Comparison of ENCODE assay signal across 1 cellular context in the genomic region with DNA sequence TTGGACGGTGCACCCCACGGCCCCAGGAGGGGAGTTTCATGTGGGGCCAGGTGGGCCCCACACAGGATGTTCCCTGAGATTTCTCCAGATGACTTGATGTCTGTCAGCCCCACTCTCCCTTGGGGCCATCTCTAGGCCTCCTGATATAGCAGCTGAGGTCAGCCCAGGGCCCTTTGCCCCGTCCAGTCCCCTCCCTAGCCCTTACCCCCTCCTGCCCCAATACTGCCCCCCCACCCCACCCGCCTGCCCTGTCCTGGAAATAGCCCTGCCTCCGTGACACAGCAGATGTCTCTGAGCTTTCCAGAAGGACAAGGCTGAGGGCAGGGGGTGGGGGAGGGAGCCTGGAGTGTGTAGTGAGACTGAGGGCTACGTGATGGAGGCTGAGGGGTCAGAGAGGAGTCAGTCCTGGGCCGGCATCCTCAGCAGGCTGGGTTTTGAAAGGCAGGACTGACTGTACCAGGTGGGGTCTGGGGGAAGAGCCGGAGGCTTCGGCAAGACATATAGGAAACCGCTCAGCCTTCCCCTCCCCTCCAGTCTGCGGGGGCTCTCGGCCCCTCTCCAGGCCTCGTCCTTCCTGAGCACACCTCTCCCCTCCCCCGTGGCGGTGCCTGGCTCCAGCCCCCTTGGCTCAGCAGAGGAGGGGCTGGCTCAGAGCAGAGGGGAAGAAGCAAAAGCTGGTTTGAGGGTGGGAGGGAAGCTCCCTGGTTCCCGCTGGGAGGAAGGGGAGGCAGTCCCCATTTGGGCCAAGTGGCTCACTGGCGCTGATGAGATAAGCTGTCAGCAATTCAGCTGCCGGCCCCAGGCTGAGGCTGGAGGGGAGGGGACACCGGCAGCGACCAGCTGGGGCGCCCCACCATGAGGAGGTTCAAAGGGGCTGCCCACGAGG.
TF ChIP-seq lines count a peak whose summit lies in the region.

No MANE protein-coding gene starts in this region.

TF ChIP-seq in K562, 482 proteins besides CTCF, POLR2A, EP300 and RAD21 (continued from another document and continues in another):
- TF ChIP-seq, protein P1, sequence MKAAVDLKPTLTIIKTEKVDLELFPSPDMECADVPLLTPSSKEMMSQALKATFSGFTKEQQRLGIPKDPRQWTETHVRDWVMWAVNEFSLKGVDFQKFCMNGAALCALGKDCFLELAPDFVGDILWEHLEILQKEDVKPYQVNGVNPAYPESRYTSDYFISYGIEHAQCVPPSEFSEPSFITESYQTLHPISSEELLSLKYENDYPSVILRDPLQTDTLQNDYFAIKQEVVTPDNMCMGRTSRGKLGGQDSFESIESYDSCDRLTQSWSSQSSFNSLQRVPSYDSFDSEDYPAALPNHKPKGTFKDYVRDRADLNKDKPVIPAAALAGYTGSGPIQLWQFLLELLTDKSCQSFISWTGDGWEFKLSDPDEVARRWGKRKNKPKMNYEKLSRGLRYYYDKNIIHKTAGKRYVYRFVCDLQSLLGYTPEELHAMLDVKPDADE (conservative IDR thresholded peaks at IDR 0.05; ENCODE audit: control insufficient read depth, low read depth, low read length), result peak; percentile 77
- no peak for TF ChIP-seq ZNF764 (CRISPR knock-in tag; IDR thresholded peaks at IDR 0.05; ENCODE audit: low read depth)
- peak; percentile 39 for TF ChIP-seq BRD9 (IDR thresholded peaks at IDR 0.05; ENCODE audit: low read depth, partially characterized antibody)
- no peak for TF ChIP-seq ZNF124 (CRISPR knock-in tag; IDR thresholded peaks at IDR 0.05)
- peak; percentile 84 for TF ChIP-seq SAP30 (IDR thresholded peaks at IDR 0.05; ENCODE audit: borderline replicate concordance, insufficient read depth, low read depth, low read length, poor library complexity, severe bottlenecking)
- no peak for TF ChIP-seq CSDE1 (IDR thresholded peaks at IDR 0.05)
- peak; percentile 19 to 27 for TF ChIP-seq E2F6 (IDR thresholded peaks at IDR 0.05; ENCODE audit: borderline replicate concordance in 1 of 2, extremely low read depth in 1 of 2, insufficient read depth in 1 of 2, insufficient read length in 1 of 2, low read depth in 1 of 2, low read length in 1 of 2, poor library complexity in 1 of 2, severe bottlenecking in 1 of 2)
- TF ChIP-seq ZNF134 (CRISPR knock-in tag; conservative IDR thresholded peaks at IDR 0.05), result no peak
- no peak for TF ChIP-seq BRD4 (IDR thresholded peaks at IDR 0.05)
- TF ChIP-seq ZNF717 (CRISPR knock-in tag; IDR thresholded peaks at IDR 0.05), result no peak
- TF ChIP-seq TEAD4 (IDR thresholded peaks at IDR 0.05; ENCODE audit: low read length), result peak; percentile 75
- no peak for TF ChIP-seq TEAD4 (CRISPR knock-in tag; IDR thresholded peaks at IDR 0.05; ENCODE audit: borderline replicate concordance)
- peak; percentile 70 for TF ChIP-seq SP1 (CRISPR knock-in tag; IDR thresholded peaks at IDR 0.05)
- TF ChIP-seq, protein P2, sequence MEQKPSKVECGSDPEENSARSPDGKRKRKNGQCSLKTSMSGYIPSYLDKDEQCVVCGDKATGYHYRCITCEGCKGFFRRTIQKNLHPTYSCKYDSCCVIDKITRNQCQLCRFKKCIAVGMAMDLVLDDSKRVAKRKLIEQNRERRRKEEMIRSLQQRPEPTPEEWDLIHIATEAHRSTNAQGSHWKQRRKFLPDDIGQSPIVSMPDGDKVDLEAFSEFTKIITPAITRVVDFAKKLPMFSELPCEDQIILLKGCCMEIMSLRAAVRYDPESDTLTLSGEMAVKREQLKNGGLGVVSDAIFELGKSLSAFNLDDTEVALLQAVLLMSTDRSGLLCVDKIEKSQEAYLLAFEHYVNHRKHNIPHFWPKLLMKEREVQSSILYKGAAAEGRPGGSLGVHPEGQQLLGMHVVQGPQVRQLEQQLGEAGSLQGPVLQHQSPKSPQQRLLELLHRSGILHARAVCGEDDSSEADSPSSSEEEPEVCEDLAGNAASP (IDR thresholded peaks at IDR 0.05), result no peak
- TF ChIP-seq TCF7L2 (IDR thresholded peaks at IDR 0.05; ENCODE audit: low read depth, low read length), result 0 out of 2 replicates have a peak, but pooled peaks have one; percentile 24
- TF ChIP-seq TAF7 (tag; IDR thresholded peaks at IDR 0.05), result 0 out of 2 replicates have a peak, but pooled peaks have one; percentile 44
- TF ChIP-seq TRIM24 (IDR thresholded peaks at IDR 0.05), result peak; percentile 11 to 60; a peak in 1 of 4 replicates
- peak; percentile 75; the same call in 1 of the 2 replicates for TF ChIP-seq ETV5 (CRISPR knock-in tag; IDR thresholded peaks at IDR 0.05; ENCODE audit: low read depth)
- TF ChIP-seq ZNF77 (CRISPR knock-in tag; IDR thresholded peaks at IDR 0.05), result no peak
- TF ChIP-seq, protein P3, sequence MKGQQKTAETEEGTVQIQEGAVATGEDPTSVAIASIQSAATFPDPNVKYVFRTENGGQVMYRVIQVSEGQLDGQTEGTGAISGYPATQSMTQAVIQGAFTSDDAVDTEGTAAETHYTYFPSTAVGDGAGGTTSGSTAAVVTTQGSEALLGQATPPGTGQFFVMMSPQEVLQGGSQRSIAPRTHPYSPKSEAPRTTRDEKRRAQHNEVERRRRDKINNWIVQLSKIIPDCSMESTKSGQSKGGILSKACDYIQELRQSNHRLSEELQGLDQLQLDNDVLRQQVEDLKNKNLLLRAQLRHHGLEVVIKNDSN (CRISPR knock-in tag; IDR thresholded peaks at IDR 0.05), result 0 out of 2 replicates have a peak, but pooled peaks have one; percentile 10
- TF ChIP-seq RB1 (IDR thresholded peaks at IDR 0.05; ENCODE audit: low read depth), result peak; percentile 5; the same call in 1 of the 2 replicates
- TF ChIP-seq NCOR1 (IDR thresholded peaks at IDR 0.05), result peak; percentile 64
- TF ChIP-seq, protein P4, sequence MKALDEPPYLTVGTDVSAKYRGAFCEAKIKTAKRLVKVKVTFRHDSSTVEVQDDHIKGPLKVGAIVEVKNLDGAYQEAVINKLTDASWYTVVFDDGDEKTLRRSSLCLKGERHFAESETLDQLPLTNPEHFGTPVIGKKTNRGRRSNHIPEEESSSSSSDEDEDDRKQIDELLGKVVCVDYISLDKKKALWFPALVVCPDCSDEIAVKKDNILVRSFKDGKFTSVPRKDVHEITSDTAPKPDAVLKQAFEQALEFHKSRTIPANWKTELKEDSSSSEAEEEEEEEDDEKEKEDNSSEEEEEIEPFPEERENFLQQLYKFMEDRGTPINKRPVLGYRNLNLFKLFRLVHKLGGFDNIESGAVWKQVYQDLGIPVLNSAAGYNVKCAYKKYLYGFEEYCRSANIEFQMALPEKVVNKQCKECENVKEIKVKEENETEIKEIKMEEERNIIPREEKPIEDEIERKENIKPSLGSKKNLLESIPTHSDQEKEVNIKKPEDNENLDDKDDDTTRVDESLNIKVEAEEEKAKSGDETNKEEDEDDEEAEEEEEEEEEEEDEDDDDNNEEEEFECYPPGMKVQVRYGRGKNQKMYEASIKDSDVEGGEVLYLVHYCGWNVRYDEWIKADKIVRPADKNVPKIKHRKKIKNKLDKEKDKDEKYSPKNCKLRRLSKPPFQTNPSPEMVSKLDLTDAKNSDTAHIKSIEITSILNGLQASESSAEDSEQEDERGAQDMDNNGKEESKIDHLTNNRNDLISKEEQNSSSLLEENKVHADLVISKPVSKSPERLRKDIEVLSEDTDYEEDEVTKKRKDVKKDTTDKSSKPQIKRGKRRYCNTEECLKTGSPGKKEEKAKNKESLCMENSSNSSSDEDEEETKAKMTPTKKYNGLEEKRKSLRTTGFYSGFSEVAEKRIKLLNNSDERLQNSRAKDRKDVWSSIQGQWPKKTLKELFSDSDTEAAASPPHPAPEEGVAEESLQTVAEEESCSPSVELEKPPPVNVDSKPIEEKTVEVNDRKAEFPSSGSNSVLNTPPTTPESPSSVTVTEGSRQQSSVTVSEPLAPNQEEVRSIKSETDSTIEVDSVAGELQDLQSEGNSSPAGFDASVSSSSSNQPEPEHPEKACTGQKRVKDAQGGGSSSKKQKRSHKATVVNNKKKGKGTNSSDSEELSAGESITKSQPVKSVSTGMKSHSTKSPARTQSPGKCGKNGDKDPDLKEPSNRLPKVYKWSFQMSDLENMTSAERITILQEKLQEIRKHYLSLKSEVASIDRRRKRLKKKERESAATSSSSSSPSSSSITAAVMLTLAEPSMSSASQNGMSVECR (CRISPR knock-in tag; IDR thresholded peaks at IDR 0.05), result peak; percentile 84
- TF ChIP-seq, protein P5, sequence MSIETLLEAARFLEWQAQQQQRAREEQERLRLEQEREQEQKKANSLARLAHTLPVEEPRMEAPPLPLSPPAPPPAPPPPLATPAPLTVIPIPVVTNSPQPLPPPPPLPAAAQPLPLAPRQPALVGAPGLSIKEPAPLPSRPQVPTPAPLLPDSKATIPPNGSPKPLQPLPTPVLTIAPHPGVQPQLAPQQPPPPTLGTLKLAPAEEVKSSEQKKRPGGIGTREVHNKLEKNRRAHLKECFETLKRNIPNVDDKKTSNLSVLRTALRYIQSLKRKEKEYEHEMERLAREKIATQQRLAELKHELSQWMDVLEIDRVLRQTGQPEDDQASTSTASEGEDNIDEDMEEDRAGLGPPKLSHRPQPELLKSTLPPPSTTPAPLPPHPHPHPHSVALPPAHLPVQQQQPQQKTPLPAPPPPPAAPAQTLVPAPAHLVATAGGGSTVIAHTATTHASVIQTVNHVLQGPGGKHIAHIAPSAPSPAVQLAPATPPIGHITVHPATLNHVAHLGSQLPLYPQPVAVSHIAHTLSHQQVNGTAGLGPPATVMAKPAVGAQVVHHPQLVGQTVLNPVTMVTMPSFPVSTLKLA (conservative IDR thresholded peaks at IDR 0.05), result peak; percentile 56 to 79; a peak in 3 of 4 replicates
- peak; percentile 40; the same call in 1 of the 2 replicates for TF ChIP-seq E2F3 (CRISPR knock-in tag; IDR thresholded peaks at IDR 0.05)
- TF ChIP-seq EGR1 (conservative IDR thresholded peaks at IDR 0.05), result peak; percentile 3; the same call in 1 of the 2 replicates
- peak; percentile 71 for TF ChIP-seq SUPT5H (IDR thresholded peaks at IDR 0.05)
- TF ChIP-seq ZNF175 (CRISPR knock-in tag; IDR thresholded peaks at IDR 0.05; ENCODE audit: low read depth), result peak; percentile 52; the same call in 1 of the 2 replicates
- TF ChIP-seq HDAC1 (IDR thresholded peaks at IDR 0.05), result peak in 1 of 2 experiments; percentile 82; a peak in 2 of 4 replicates
- peak in 1 of 2 experiments; percentile 88; a peak in 1 of 4 replicates for TF ChIP-seq UBTF (IDR thresholded peaks at IDR 0.05; ENCODE audit: borderline replicate concordance in 1 of 2, low read depth in 2 of 2, low read length in 2 of 2)
- no peak for TF ChIP-seq ARID2 (IDR thresholded peaks at IDR 0.05)
- TF ChIP-seq NFIX (CRISPR knock-in tag; IDR thresholded peaks at IDR 0.05; ENCODE audit: low read depth), result 0 out of 2 replicates have a peak, but pooled peaks have one; percentile 4
- TF ChIP-seq HNRNPUL1 (IDR thresholded peaks at IDR 0.05; ENCODE audit: low read length), result no peak
- TF ChIP-seq CBFA2T2 (conservative IDR thresholded peaks at IDR 0.05), result peak; percentile 77
- TF ChIP-seq KDM4B (IDR thresholded peaks at IDR 0.05; ENCODE audit: borderline replicate concordance in 2 of 2, low read depth in 1 of 2), result peak in 1 of 2 experiments; percentile 17; a peak in 1 of 4 replicates
- TF ChIP-seq KLF13 (tag; IDR thresholded peaks at IDR 0.05; ENCODE audit: borderline replicate concordance, low read depth), result peak; percentile 30; the same call in 1 of the 2 replicates
- TF ChIP-seq, protein P6, sequence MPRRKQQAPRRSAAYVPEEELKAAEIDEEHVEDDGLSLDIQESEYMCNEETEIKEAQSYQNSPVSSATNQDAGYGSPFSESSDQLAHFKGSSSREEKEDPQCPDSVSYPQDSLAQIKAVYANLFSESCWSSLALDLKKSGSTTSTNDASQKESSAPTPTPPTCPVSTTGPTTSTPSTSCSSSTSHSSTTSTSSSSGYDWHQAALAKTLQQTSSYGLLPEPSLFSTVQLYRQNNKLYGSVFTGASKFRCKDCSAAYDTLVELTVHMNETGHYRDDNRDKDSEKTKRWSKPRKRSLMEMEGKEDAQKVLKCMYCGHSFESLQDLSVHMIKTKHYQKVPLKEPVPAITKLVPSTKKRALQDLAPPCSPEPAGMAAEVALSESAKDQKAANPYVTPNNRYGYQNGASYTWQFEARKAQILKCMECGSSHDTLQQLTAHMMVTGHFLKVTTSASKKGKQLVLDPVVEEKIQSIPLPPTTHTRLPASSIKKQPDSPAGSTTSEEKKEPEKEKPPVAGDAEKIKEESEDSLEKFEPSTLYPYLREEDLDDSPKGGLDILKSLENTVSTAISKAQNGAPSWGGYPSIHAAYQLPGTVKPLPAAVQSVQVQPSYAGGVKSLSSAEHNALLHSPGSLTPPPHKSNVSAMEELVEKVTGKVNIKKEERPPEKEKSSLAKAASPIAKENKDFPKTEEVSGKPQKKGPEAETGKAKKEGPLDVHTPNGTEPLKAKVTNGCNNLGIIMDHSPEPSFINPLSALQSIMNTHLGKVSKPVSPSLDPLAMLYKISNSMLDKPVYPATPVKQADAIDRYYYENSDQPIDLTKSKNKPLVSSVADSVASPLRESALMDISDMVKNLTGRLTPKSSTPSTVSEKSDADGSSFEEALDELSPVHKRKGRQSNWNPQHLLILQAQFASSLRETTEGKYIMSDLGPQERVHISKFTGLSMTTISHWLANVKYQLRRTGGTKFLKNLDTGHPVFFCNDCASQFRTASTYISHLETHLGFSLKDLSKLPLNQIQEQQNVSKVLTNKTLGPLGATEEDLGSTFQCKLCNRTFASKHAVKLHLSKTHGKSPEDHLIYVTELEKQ (CRISPR knock-in tag; IDR thresholded peaks at IDR 0.05), result no peak
- no peak for TF ChIP-seq ZNF282 (CRISPR knock-in tag; IDR thresholded peaks at IDR 0.05)
- 0 out of 2 replicates have a peak, but pooled peaks have one; percentile 59 for TF ChIP-seq ZNF12 (CRISPR knock-in tag; IDR thresholded peaks at IDR 0.05)
- TF ChIP-seq ZNF121 (CRISPR knock-in tag; conservative IDR thresholded peaks at IDR 0.05), result no peak
- 0 out of 2 replicates have a peak, but pooled peaks have one; percentile 56 for TF ChIP-seq PHB (CRISPR knock-in tag; IDR thresholded peaks at IDR 0.05)
